11 cellular contexts compared by ENCODE assay signal in the genomic region with DNA sequence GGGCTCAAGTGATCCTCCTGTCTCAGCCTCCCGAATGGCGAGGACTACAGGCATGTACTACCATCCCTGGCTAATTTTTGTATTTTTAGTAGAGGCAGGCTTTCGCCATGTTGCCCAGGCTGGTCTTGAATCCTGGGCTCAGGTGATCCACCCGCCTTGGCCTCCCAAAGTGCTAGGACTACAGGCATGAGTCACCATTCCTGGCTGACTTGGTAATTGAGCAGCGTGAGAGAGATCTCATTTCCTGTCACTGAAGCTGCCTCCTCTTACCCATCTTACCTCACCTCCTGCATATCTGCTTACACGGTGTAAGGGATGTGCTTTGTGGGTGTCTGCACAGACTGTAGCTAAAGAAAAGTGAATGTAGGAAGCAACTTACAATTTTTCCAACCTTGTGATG. TPM values are rescaled to one million over a fixed set of nuclear protein-coding genes. Genes with fewer than 3 reads are reported as not detected.
DNase-seq lines count a peak whose midpoint lies in the region; ATAC-seq and TF ChIP-seq lines count a peak whose summit lies in the region.
"Had no signal": no experiment of that assay in that cellular context is flagged by ENCODE, and none has a peak within 500 bp of the region (broad histone marks: within the 10 kb centered on the region; RNA-seq: fewer than 3 reads in every experiment).

No MANE protein-coding gene starts in this region.

- peaks cover 11% of the 10 kb centered on the region for H3K36me3 Mint-ChIP-seq in T-helper 17 cell (ENCODE audit: low read depth)
- H3K36me3 Mint-ChIP-seq in nephron progenitor cell (ENCODE audit: low read depth), result peaks cover 17% of the 10 kb centered on the region

- peak; percentile 42 for ATAC-seq in GM19395 (IDR thresholded peaks at IDR 0.05; ENCODE audit: unreplicated experiment)
- ATAC-seq in T-helper 17 cell, result peak; percentile 23
- no peak for ATAC-seq in GM18505 (IDR thresholded peaks at IDR 0.05; ENCODE audit: unreplicated experiment)
- ATAC-seq: sciatic nerve had no signal

- H3K27me3 Mint-ChIP-seq in T-helper 17 cell, result no peaks in the 10 kb centered on the region
- no peaks in the 10 kb centered on the region for H3K27me3 Mint-ChIP-seq in nephron progenitor cell (ENCODE audit: low read depth, poor library complexity)

- H3K27ac Mint-ChIP-seq in T-helper 17 cell (peak overlapping the region; percentile 97), nephron progenitor cell (no peak overlapping the region)

- TF ChIP-seq POLR2A in GM18505 (IDR thresholded peaks at IDR 0.05; ENCODE audit: borderline replicate concordance, extremely low read depth, insufficient read depth, insufficient read length), result no peak

- H3K4me3 Mint-ChIP-seq in T-helper 17 cell (no peak overlapping the region), nephron progenitor cell (no peak overlapping the region)

- no peak for DNase-seq in T-helper 17 cell
- peak; percentile 27 for DNase-seq in central memory CD4-positive, alpha-beta T cell
- DNase-seq in stimulated activated CD4-positive, alpha-beta T cell treated with anti-CD3 and anti-CD28 coated beads, Interleukin-1b, Interleukin-23, amount 100 ng/mL, for 48 hours, result peak; percentile 47
- DNase-seq in OCI-M1 (lab: John Stamatoyannopoulos, UW), result no peak
- DNase-seq in nephron progenitor cell, result no peak
- DNase-seq: cerebellar nuclear complex, NCI-H146 had no signal

- TF ChIP-seq CTCF in nephron progenitor cell (IDR thresholded peaks at IDR 0.05), result no peak

- H3K4me1 Mint-ChIP-seq in T-helper 17 cell, result peaks cover 37% of the 10 kb centered on the region
- peaks cover 29% of the 10 kb centered on the region for H3K4me1 Mint-ChIP-seq in nephron progenitor cell

- peaks cover 7% of the 10 kb centered on the region for H3K9me3 Mint-ChIP-seq in nephron progenitor cell

- no peaks in the 10 kb centered on the region for H3K9me3 ChIP-seq in T-helper 17 cell (ENCODE audit: control insufficient read depth, low read length, poor library complexity, severe bottlenecking)

RNA-seq across cellular contexts. Expression of a gene that starts 9.7 kb away (rescaled TPM):
- 10 to 100 TPM in 1 of 2 donors, 1 to 10 TPM in 1; 5.4 to 10.3 TPM for total RNA-seq in T-helper 17 cell

RNA-seq across cellular contexts. Expression of a gene that starts 35.6 kb away (rescaled TPM):
- 10 to 100 TPM; 17.6 to 19.5 TPM for total RNA-seq in T-helper 17 cell

RNA-seq across cellular contexts. Expression of a gene that starts 40.4 kb away (rescaled TPM):
- total RNA-seq in T-helper 17 cell, result not detected
- total RNA-seq: T-helper 1 cell treated with Interleukin-12 subunit alpha and Interleukin-12 subunit beta and Interleukin-4 antibody, amounts not matched to agents 30 ng/mL and 1 ng/mL, for 36 hours had no signal

RNA-seq across cellular contexts. Expression of a gene that starts 54.9 kb away (rescaled TPM):
- 1 to 10 TPM; 1.9 to 3.8 TPM for total RNA-seq in T-helper 17 cell

Comparison
In these comparisons a context has a peak if more than half of its experiments do, and no peak if none do; other contexts are left out.
1. DNase-seq: peak in central memory CD4-positive, alpha-beta T cell (single experiment) and stimulated activated CD4-positive, alpha-beta T cell treated with anti-CD3 and anti-CD28 coated beads, Interleukin-1b, Interleukin-23, amount 100 ng/mL, for 48 hours (single experiment); none in T-helper 17 cell (0 of 3), OCI-M1 (single experiment) and nephron progenitor cell (single experiment).